22 cellular contexts compared by ENCODE assay signal in genomic region chr4:109495514-109495913, GRCh38.
"Had no signal": no experiment of that assay in that cellular context is flagged by ENCODE, and none has a peak within 500 bp of the region (broad histone marks: within the 10 kb centered on the region; RNA-seq: fewer than 3 reads in every experiment).

No MANE protein-coding gene starts in this region.

- H3K27me3 ChIP-seq: ascending aorta, body of pancreas, Peyer's patch had no signal

- H3K27ac ChIP-seq: ascending aorta, body of pancreas, Peyer's patch had no signal

- FAIRE-seq: TTC549 had no signal

- ATAC-seq: activated T-cell treated with anti-CD3 and anti-CD28 coated beads, Interleukin-2, amount 50 U/mL, for 4 hours; body of pancreas; T-helper 17 cell had no signal

- H3K4me3 ChIP-seq: ascending aorta, body of pancreas, Peyer's patch had no signal

- DNase-seq: activated CD4-positive, alpha-beta memory T cell treated with anti-CD3 and anti-CD28 coated beads for 36 hours; activated CD4-positive, alpha-beta T cell treated with anti-CD3 and anti-CD28 coated beads, Interleukin-2, amount 10 ng/mL, durations not matched to agents 7 days and 5 days; activated CD4-positive, CD25-positive, alpha-beta regulatory T cell; activated CD8-positive, alpha-beta memory T cell treated with anti-CD3 and anti-CD28 coated beads for 24 hours; activated gamma-delta T cell; activated naive CD4-positive, alpha-beta T cell treated with anti-CD3 and anti-CD28 coated beads for 36 hours; activated T-cell treated with anti-CD3 and anti-CD28 coated beads, Interleukin-2, amount 50 U/mL, for 4 hours; amniotic stem cell; body of pancreas; KG1; NCI-H1048; NCI-H146; NCI-H187 treated with DMSO at 0.1 percent for 48 hours; NCI-H2171 treated with DMSO at 0.1 percent for 48 hours; NCI-H226; NCI-H526 treated with DMSO at 0.1 percent for 48 hours; Peyer's patch; SHP77 treated with DMSO at 0.1 percent for 48 hours; T-helper 17 cell; T-helper 9 cell had no signal

- H3K9me3 ChIP-seq: ascending aorta, body of pancreas, Peyer's patch had no signal

- H3K4me1 ChIP-seq: ascending aorta, body of pancreas, Peyer's patch had no signal
